Comparison of ENCODE assay signal across 23 cellular contexts in genomic region chr3:123292321-123293310, GRCh38.
DNase-seq lines count a peak whose midpoint lies in the region; ATAC-seq and TF ChIP-seq lines count a peak whose summit lies in the region.
"Had no signal": no experiment of that assay in that cellular context is flagged by ENCODE, and none has a peak within 500 bp of the region (broad histone marks: within the 10 kb centered on the region; RNA-seq: fewer than 3 reads in every experiment).

No MANE protein-coding gene starts in this region.

- DNase-seq in NCI-H82 (lab: John Stamatoyannopoulos, UW) (peak; percentile 24), NCI-H82 treated with DMSO at 0.1 percent for 48 hours (lab: John Stamatoyannopoulos, UW; ENCODE audit: unreplicated experiment) (no peak), foreskin keratinocyte (no peak), posterior vena cava (ENCODE audit: low spot score) (peak; percentile 42), cerebellar cortex (ENCODE audit: low spot score) (no peak), AG20443 (ENCODE audit: low spot score) (no peak)
- DNase-seq: activated CD4-positive, alpha-beta T cell treated with anti-CD3 and anti-CD28 coated beads for 36 hours; activated CD8-positive, alpha-beta memory T cell treated with anti-CD3 and anti-CD28 coated beads for 24 hours; activated naive CD4-positive, alpha-beta T cell treated with anti-CD3 and anti-CD28 coated beads for 36 hours; activated T-cell treated with anti-CD3 and anti-CD28 coated beads, Interleukin-2, amount 50 U/mL, for 4 hours; body of pancreas; CD8-positive, alpha-beta T cell; heart left ventricle; kidney glomerular epithelial cell; NCI-H1092 treated with DMSO at 0.1 percent for 48 hours; NCI-H2029; NCI-H226; SK-N-SH; stimulated activated naive CD8-positive, alpha-beta T cell treated with anti-CD3 and anti-CD28 coated beads, Interleukin-15, Interleukin-2, amounts not matched to agents 100 U/mL and 50 U/mL, for 24 hours had no signal

- no peaks in the 10 kb centered on the region for H3K36me3 ChIP-seq in HEK293 (ENCODE audit: control insufficient read depth in 2 of 2, insufficient read depth in 1 of 2, low read length in 2 of 2)
- H3K36me3 ChIP-seq: adrenal gland, neutrophil had no signal

- POLR2A ChIA-PET in HEK293 (lab: Yijun Ruan, JAX) = no interaction called here

- no peak for TF ChIP-seq CTCF in HEK293 (tag by site-specific recombination; IDR thresholded peaks at IDR 0.05)
- no peak for TF ChIP-seq CTCF in foreskin keratinocyte (conservative IDR thresholded peaks at IDR 0.05)

- intact Hi-C loops in posterior vena cava (cut with DNase I) = no loop called here

- CTCF ChIA-PET in HEK293 (lab: Yijun Ruan, JAX) = interaction anchor here (0.6 to 0.7 kb wide), 2 partner anchors 88 to 908 kb away, joined by 3 read pairs; no protein-coding TSS in a partner anchor

- no peak overlapping the region for H3K4me3 ChIP-seq in HEK293 (ENCODE audit: low read depth, low read length)
- H3K4me3 ChIP-seq: adrenal gland, body of pancreas, heart left ventricle had no signal

- H3K4me1 ChIP-seq in HEK293 (ENCODE audit: control insufficient read depth, insufficient read depth, low read length) = no peaks in the 10 kb centered on the region
- no peaks in the 10 kb centered on the region for H3K4me1 ChIP-seq in foreskin keratinocyte
- H3K4me1 ChIP-seq: adrenal gland, body of pancreas had no signal

- H3K9me3 ChIP-seq in HEK293 (ENCODE audit: control insufficient read depth, insufficient read depth, low read depth, low read length) = no peaks in the 10 kb centered on the region
- H3K9me3 ChIP-seq: adrenal gland, body of pancreas, heart left ventricle, neutrophil, SK-N-SH had no signal

- peak; percentile 22 for ATAC-seq in foreskin keratinocyte
- no peak for ATAC-seq in HG03378 (IDR thresholded peaks at IDR 0.05; ENCODE audit: unreplicated experiment)
- ATAC-seq: activated CD4-positive, alpha-beta T cell treated with anti-CD3 and anti-CD28 coated beads for 36 hours; activated T-cell treated with anti-CD3 and anti-CD28 coated beads, Interleukin-2, amount 50 U/mL, for 4 hours; body of pancreas; CD8-positive, alpha-beta T cell; stimulated activated naive CD8-positive, alpha-beta T cell treated with anti-CD3 and anti-CD28 coated beads, Interleukin-15, Interleukin-2, amounts not matched to agents 100 U/mL and 50 U/mL, for 24 hours had no signal

- peaks cover 10% of the 10 kb centered on the region for H3K27me3 ChIP-seq in foreskin keratinocyte
- H3K27me3 ChIP-seq: adrenal gland, body of pancreas, heart left ventricle, neutrophil had no signal

- H3K27ac ChIP-seq in HEK293 (ENCODE audit: extremely low read depth, low read depth, low read length) (no peak overlapping the region), foreskin keratinocyte (no peak overlapping the region)
- H3K27ac ChIP-seq: adrenal gland, body of pancreas, heart left ventricle, neutrophil had no signal

TF ChIP-seq in HEK293, 187 proteins besides CTCF, POLR2A, EP300 and RAD21:
- TF ChIP-seq ZNF600 (tag by site-specific recombination; IDR thresholded peaks at IDR 0.05) (no peak), OVOL3 (tag by site-specific recombination; IDR thresholded peaks at IDR 0.05) (no peak), ZNF426 (tag by site-specific recombination; IDR thresholded peaks at IDR 0.05) (no peak), ZNF19 (tag by site-specific recombination; IDR thresholded peaks at IDR 0.05; ENCODE audit: low read depth) (no peak), ZFHX2 (tag by site-specific recombination; conservative IDR thresholded peaks at IDR 0.05) (0 out of 2 replicates have a peak, but pooled peaks have one; percentile 24), ZNF654 (tag by site-specific recombination; IDR thresholded peaks at IDR 0.05; ENCODE audit: low read depth) (no peak), HOXA7 (CRISPR knock-in tag; IDR thresholded peaks at IDR 0.05; ENCODE audit: borderline replicate concordance) (no peak), ZNF211 (tag by site-specific recombination; IDR thresholded peaks at IDR 0.05; ENCODE audit: low read depth) (no peak), SETDB1 (IDR thresholded peaks at IDR 0.05; ENCODE audit: insufficient read length, low read length) (no peak), ZNF555 (tag by site-specific recombination; conservative IDR thresholded peaks at IDR 0.05) (no peak), ZFP41 (tag by site-specific recombination; IDR thresholded peaks at IDR 0.05; ENCODE audit: borderline replicate concordance) (no peak), KLF9 (tag by site-specific recombination; IDR thresholded peaks at IDR 0.05; ENCODE audit: low read depth) (no peak), EGR2 (tag by site-specific recombination; IDR thresholded peaks at IDR 0.05; ENCODE audit: low read depth) (peak; percentile 40), ZNF302 (tag by site-specific recombination; IDR thresholded peaks at IDR 0.05; ENCODE audit: low read depth) (no peak), ZSCAN30 (tag by site-specific recombination; IDR thresholded peaks at IDR 0.05) (no peak)

Comparison
In these comparisons a context has a peak if more than half of its experiments do, and no peak if none do; other contexts are left out.
1. DNase-seq: peak in NCI-H82 (single experiment) and posterior vena cava (single experiment); none in NCI-H82 treated with DMSO at 0.1 percent for 48 hours (single experiment), foreskin keratinocyte (0 of 2), cerebellar cortex (single experiment) and AG20443 (single experiment).